8 cellular contexts compared by ENCODE assay signal in genomic region chr12:10363922-10364838, GRCh38. TPM values are rescaled to one million over a fixed set of nuclear protein-coding genes. Genes with fewer than 3 reads are reported as not detected.
DNase-seq lines count a peak whose midpoint lies in the region; ATAC-seq, FAIRE-seq and TF ChIP-seq lines count a peak whose summit lies in the region.

No MANE protein-coding gene starts in this region.

- peak overlapping the region; percentile 51 for H3K4me3 ChIP-seq in kidney epithelial cell (ENCODE audit: low read depth, low read length)

- no peaks in the 10 kb centered on the region for H3K36me3 ChIP-seq in kidney epithelial cell (ENCODE audit: control insufficient read depth, insufficient read depth, low read length)

- DNase-seq in ELF-1 (ENCODE audit: low read depth, low spot score) (peak; percentile 60), RCC 7860 (ENCODE audit: low spot score) (peak; percentile 49), caudate nucleus (lab: John Stamatoyannopoulos, UW) (peak in 25 of 61 donors; percentile 34 to 83 (median 67)), kidney epithelial cell (ENCODE audit: low read depth) (no peak), NCI-H446 (lab: John Stamatoyannopoulos, UW) (no peak)
- DNase-seq in stimulated activated naive CD8-positive, alpha-beta T cell treated with anti-CD3 and anti-CD28 coated beads, Interleukin-15, Interleukin-2, amounts not matched to agents 100 U/mL and 50 U/mL, for 24 hours, result peak; percentile 53

- H3K27ac ChIP-seq in caudate nucleus (ENCODE audit: low read depth, low read length), result peak overlapping the region; percentile 99

- TF ChIP-seq CTCF in kidney epithelial cell (IDR thresholded peaks at IDR 0.05; ENCODE audit: insufficient read depth, low read length, poor library complexity, severe bottlenecking), result no peak

- FAIRE-seq in RCC 7860 (lab: Jason Lieb, UNC), result no peak

- ATAC-seq in GM19463 (IDR thresholded peaks at IDR 0.05; ENCODE audit: unreplicated experiment) (peak; percentile 90), HG03442 (IDR thresholded peaks at IDR 0.05; ENCODE audit: unreplicated experiment) (peak; percentile 86)
- ATAC-seq in stimulated activated naive CD8-positive, alpha-beta T cell treated with anti-CD3 and anti-CD28 coated beads, Interleukin-15, Interleukin-2, amounts not matched to agents 100 U/mL and 50 U/mL, for 24 hours, result peak; percentile 69

- H3K27me3 ChIP-seq in kidney epithelial cell (ENCODE audit: control insufficient read depth, insufficient read depth, low read length), result no peaks in the 10 kb centered on the region

RNA-seq across cellular contexts. Expression of gene KLRK1, which starts 25.7 kb away (rescaled TPM):
- total RNA-seq in kidney epithelial cell, result 0.48 TPM in 1 of 2 replicates, not detected in the other

RNA-seq across cellular contexts. Expression of gene KLRC4, which starts 45.4 kb away (rescaled TPM):
- not detected in 2 replicates for total RNA-seq in kidney epithelial cell

RNA-seq across cellular contexts. Expression of gene KLRC3, which starts 56.2 kb away (rescaled TPM):
- total RNA-seq in kidney epithelial cell, result not detected in 2 replicates

RNA-seq across cellular contexts. Expression of gene KLRD1, which starts 56.5 kb away (rescaled TPM):
- total RNA-seq in kidney epithelial cell, result under 0.01 and 1.5 TPM in 2 replicates

Comparison
In these comparisons a context has a peak if more than half of its experiments do, and no peak if none do; other contexts are left out.
1. DNase-seq: peak in ELF-1 (single experiment), RCC 7860 (single experiment) and stimulated activated naive CD8-positive, alpha-beta T cell treated with anti-CD3 and anti-CD28 coated beads, Interleukin-15, Interleukin-2, amounts not matched to agents 100 U/mL and 50 U/mL, for 24 hours (single experiment); none in kidney epithelial cell (single experiment) and NCI-H446 (0 of 2).
2. Peak in every context shown above with its lines, with median percentiles within 50 percentile points of each other: ATAC-seq.